ENCODE assay signal across 20 cellular contexts in genomic region chr10:30357075-30357801, GRCh38.
"Had no signal": no experiment of that assay in that cellular context is flagged by ENCODE, and none has a peak within 500 bp of the region (broad histone marks: within the 10 kb centered on the region; RNA-seq: fewer than 3 reads in every experiment).

No MANE protein-coding gene starts in this region.

- H3K36me3 ChIP-seq: gastroesophageal sphincter, heart right ventricle, tibial artery, vagina had no signal

- H3K36me3 Mint-ChIP-seq: naive thymus-derived CD8-positive, alpha-beta T cell had no signal

- H3K27ac Mint-ChIP-seq: activated B cell treated with CpG ODN at 0.5 μM for 24 hours; activated CD8-positive, alpha-beta T cell treated with anti-CD3 and anti-CD28 coated beads for 36 hours; activated naive CD8-positive, alpha-beta T cell treated with anti-CD3 and anti-CD28 coated beads, Interleukin-2, amount 50 U/mL, for 24 hours; activated T-helper 1 cell treated with anti-CD3 and anti-CD28 coated beads, Interleukin-12 subunit alpha, Interleukin-12 subunit beta, Interleukin-2, Interleukin-4 antibody, amounts not matched to agents 30 ng/mL and 10 ng/mL and 1 ng/mL, durations not matched to agents 14 hours and 24 hours and 36 hours; dendritic cell treated with granulocyte-macrophage colony-stimulating factor and Interleukin-4, amounts not matched to agents 40 ng/mL and 50 ng/mL, for 4 days; naive thymus-derived CD8-positive, alpha-beta T cell; T-helper 2 cell treated with Interferon-gamma antibody and Interleukin-4, amounts not matched to agents 5 μg/mL and 100 μg/mL, for 36 hours had no signal

- H3K4me3 ChIP-seq: gastroesophageal sphincter, heart right ventricle, tibial artery, vagina had no signal

- DNase-seq: activated B cell treated with CpG ODN at 0.5 μM for 24 hours; activated CD4-positive, alpha-beta T cell treated with anti-CD3 and anti-CD28 coated beads for 48 hours; activated CD8-positive, alpha-beta T cell treated with anti-CD3 and anti-CD28 coated beads for 36 hours; activated naive CD4-positive, alpha-beta T cell treated with Interleukin-2 at 50 U/mL for 16 hours; activated naive CD8-positive, alpha-beta T cell treated with anti-CD3 and anti-CD28 coated beads, Interleukin-2, amount 50 U/mL, for 24 hours; cerebellar nuclear complex; effector memory CD4-positive, alpha-beta T cell; heart right ventricle; left cardiac atrium; naive thymus-derived CD8-positive, alpha-beta T cell; posterior cingulate gyrus; stimulated activated CD4-positive, alpha-beta T cell treated with anti-CD3 and anti-CD28 coated beads, Interleukin-15, amount 100 ng/mL, for 24 hours; stimulated activated CD4-positive, alpha-beta T cell treated with anti-CD3 and anti-CD28 coated beads, Interleukin-4, amount 100 ng/mL, for 1 hour; stimulated activated naive CD4-positive, alpha-beta T cell; tibial artery had no signal

- H3K4me1 ChIP-seq: gastroesophageal sphincter, tibial artery, vagina had no signal

- ATAC-seq: activated CD8-positive, alpha-beta T cell treated with anti-CD3 and anti-CD28 coated beads for 36 hours; activated naive CD8-positive, alpha-beta T cell treated with anti-CD3 and anti-CD28 coated beads, Interleukin-2, amount 50 U/mL, for 24 hours; gastroesophageal sphincter; heart right ventricle; left cardiac atrium; naive thymus-derived CD8-positive, alpha-beta T cell had no signal

- H3K9me3 Mint-ChIP-seq: activated B cell treated with CpG ODN at 0.5 μM for 24 hours; activated CD8-positive, alpha-beta T cell treated with anti-CD3 and anti-CD28 coated beads for 36 hours; activated naive CD8-positive, alpha-beta T cell treated with anti-CD3 and anti-CD28 coated beads, Interleukin-2, amount 50 U/mL, for 24 hours; activated T-helper 1 cell treated with anti-CD3 and anti-CD28 coated beads, Interleukin-12 subunit alpha, Interleukin-12 subunit beta, Interleukin-2, Interleukin-4 antibody, amounts not matched to agents 30 ng/mL and 10 ng/mL and 1 ng/mL, durations not matched to agents 14 hours and 24 hours and 36 hours; dendritic cell treated with granulocyte-macrophage colony-stimulating factor and Interleukin-4, amounts not matched to agents 40 ng/mL and 50 ng/mL, for 4 days; naive thymus-derived CD8-positive, alpha-beta T cell; T-helper 2 cell treated with Interferon-gamma antibody and Interleukin-4, amounts not matched to agents 5 μg/mL and 100 μg/mL, for 36 hours had no signal

- H3K27me3 ChIP-seq: heart right ventricle, tibial artery, vagina had no signal

- H3K27ac ChIP-seq: gastroesophageal sphincter, heart right ventricle, tibial artery, vagina had no signal

- H3K4me3 Mint-ChIP-seq: activated B cell treated with CpG ODN at 0.5 μM for 24 hours; activated CD8-positive, alpha-beta T cell treated with anti-CD3 and anti-CD28 coated beads for 36 hours; activated naive CD8-positive, alpha-beta T cell treated with anti-CD3 and anti-CD28 coated beads, Interleukin-2, amount 50 U/mL, for 24 hours; activated T-helper 1 cell treated with anti-CD3 and anti-CD28 coated beads, Interleukin-12 subunit alpha, Interleukin-12 subunit beta, Interleukin-2, Interleukin-4 antibody, amounts not matched to agents 30 ng/mL and 10 ng/mL and 1 ng/mL, durations not matched to agents 14 hours and 24 hours and 36 hours; dendritic cell treated with granulocyte-macrophage colony-stimulating factor and Interleukin-4, amounts not matched to agents 40 ng/mL and 50 ng/mL, for 4 days; naive thymus-derived CD8-positive, alpha-beta T cell; T-helper 2 cell treated with Interferon-gamma antibody and Interleukin-4, amounts not matched to agents 5 μg/mL and 100 μg/mL, for 36 hours had no signal

- H3K9me3 ChIP-seq: gastroesophageal sphincter, heart right ventricle, tibial artery, vagina had no signal
